ENCODE assay signal across 2 cellular contexts in genomic region chr3:69389520-69390248, GRCh38.
TF ChIP-seq lines count a peak whose summit lies in the region.

No MANE protein-coding gene starts in this region.

TF ChIP-seq in liver, 16 proteins besides CTCF, POLR2A, EP300 and RAD21:
- TF ChIP-seq NR2F2 (IDR thresholded peaks at IDR 0.05) (peak; percentile 36), YY1 (IDR thresholded peaks at IDR 0.05) (no peak), FOXA1 (IDR thresholded peaks at IDR 0.05) (no peak)

TF ChIP-seq in HepG2, 621 proteins besides CTCF, POLR2A, EP300 and RAD21:
- TF ChIP-seq MLLT10 (CRISPR knock-in tag; IDR thresholded peaks at IDR 0.05) = no peak
- TF ChIP-seq ETS1 (CRISPR knock-in tag; IDR thresholded peaks at IDR 0.05) = no peak
- TF ChIP-seq ZKSCAN8 (CRISPR knock-in tag; IDR thresholded peaks at IDR 0.05; ENCODE audit: borderline replicate concordance) = no peak
- no peak for TF ChIP-seq ZNF891 (CRISPR knock-in tag; IDR thresholded peaks at IDR 0.05)
- TF ChIP-seq ZBTB7A (CRISPR knock-in tag; IDR thresholded peaks at IDR 0.05) = no peak
- TF ChIP-seq ZEB1 (IDR thresholded peaks at IDR 0.05; ENCODE audit: insufficient replicate concordance, low read depth) = no peak
TF ChIP-seq in HepG2: peak in this region for 0.
